17 cellular contexts compared by ENCODE assay signal in the genomic region with DNA sequence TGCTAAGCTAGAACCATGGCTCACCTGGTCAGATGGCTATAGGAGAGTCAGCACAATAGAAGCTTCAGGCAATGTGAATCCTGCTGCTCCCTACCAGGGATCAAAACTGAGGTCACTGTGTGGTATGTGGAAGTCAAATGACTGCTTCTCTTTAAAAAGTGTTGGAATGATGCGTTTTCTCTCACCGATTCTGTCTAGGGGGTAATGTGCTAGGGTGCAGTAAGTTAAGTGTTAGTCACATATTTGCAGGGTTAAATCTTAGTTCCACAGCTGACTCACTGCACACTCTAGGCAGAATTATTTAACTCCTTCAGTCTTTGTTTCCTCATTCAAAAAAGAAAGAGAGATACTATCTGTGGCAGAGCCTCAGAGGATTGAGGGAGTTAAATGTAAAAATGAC.
A peak's percentile ranks its signal among the peaks of the same experiment; 100 is the strongest.
DNase-seq lines count a peak whose midpoint lies in the region; ATAC-seq, FAIRE-seq and TF ChIP-seq lines count a peak whose summit lies in the region.
"Had no signal": no experiment of that assay in that cellular context is flagged by ENCODE, and none has a peak within 500 bp of the region (broad histone marks: within the 10 kb centered on the region; RNA-seq: fewer than 3 reads in every experiment).

No MANE protein-coding gene starts in this region.

- H3K9me3 Mint-ChIP-seq in CD4-positive, alpha-beta memory T cell, result peaks cover 0 to 3% (median 0%) of the 10 kb centered on the region in 8 donors
- H3K9me3 Mint-ChIP-seq: activated CD4-positive, alpha-beta T cell treated with anti-CD3 and anti-CD28 coated beads, Interleukin-2, amount 10 ng/mL, durations not matched to agents 7 days and 5 days; brain; endodermal cell; nephron had no signal

- no peaks in the 10 kb centered on the region for H3K9me3 ChIP-seq in A549
- no peaks in the 10 kb centered on the region for H3K9me3 ChIP-seq in CD4-positive, alpha-beta memory T cell (ENCODE audit: control insufficient read depth in 1 of 2, low read length in 2 of 2)

- POLR2A ChIA-PET in A549 (lab: Yijun Ruan, JAX), result no interaction called here
- POLR2A ChIA-PET in CD4-positive, alpha-beta memory T cell (lab: Charles Lee; ENCODE audit: partially characterized antibody), result no interaction called here

- intact Hi-C loops in CD4-positive, alpha-beta memory T cell (cut with micrococcal nuclease), result no loop called here

- no peak overlapping the region for H3K27ac Mint-ChIP-seq in CD4-positive, alpha-beta memory T cell
- H3K27ac Mint-ChIP-seq: activated CD4-positive, alpha-beta T cell treated with anti-CD3 and anti-CD28 coated beads, Interleukin-2, amount 10 ng/mL, durations not matched to agents 7 days and 5 days; endodermal cell had no signal

- H3K4me1 ChIP-seq in A549 (peaks cover 54% of the 10 kb centered on the region), mesendoderm (ENCODE audit: control insufficient read depth, low read depth, low read length) (peaks cover 2% of the 10 kb centered on the region)
- H3K4me1 ChIP-seq in CD4-positive, alpha-beta memory T cell (ENCODE audit: insufficient read depth, low read length), result no peaks in the 10 kb centered on the region

- WGBS in A549 (ENCODE audit: missing lambda C conversion rate), result 3% methylated on average over 2 of the region's 2 CpGs
- no CpG with 5 or more reads among the region's 2 CpGs for WGBS in mesendoderm (ENCODE audit: extremely low coverage, insufficient coverage, low lambda C conversion rate)

- no peak overlapping the region for H2BK5ac ChIP-seq in mesendoderm (ENCODE audit: low read length)

- no peak overlapping the region for H3K4me3 ChIP-seq in A549
- no peak overlapping the region for H3K4me3 ChIP-seq in bronchial epithelial cell (ENCODE audit: low read depth, low read length)
- H3K4me3 ChIP-seq in mesendoderm (ENCODE audit: low read length), result no peak overlapping the region
- H3K4me3 ChIP-seq in CD4-positive, alpha-beta memory T cell (ENCODE audit: low read length in 2 of 2), result no peak overlapping the region
- H3K4me3 ChIP-seq: skin epidermis had no signal

- no peak overlapping the region for H4K5ac ChIP-seq in mesendoderm (ENCODE audit: low read length)

- peak; percentile 44 to 60; a peak in 3 of 5 replicates for TF ChIP-seq EP300 in A549 (IDR thresholded peaks at IDR 0.05)

- H3K4me1 Mint-ChIP-seq in CD4-positive, alpha-beta memory T cell, result no peaks in the 10 kb centered on the region
- H3K4me1 Mint-ChIP-seq: activated CD4-positive, alpha-beta T cell treated with anti-CD3 and anti-CD28 coated beads, Interleukin-2, amount 10 ng/mL, durations not matched to agents 7 days and 5 days had no signal

- H3K27me3 Mint-ChIP-seq in CD4-positive, alpha-beta memory T cell, result no peaks in the 10 kb centered on the region
- H3K27me3 Mint-ChIP-seq: activated CD4-positive, alpha-beta T cell treated with anti-CD3 and anti-CD28 coated beads, Interleukin-2, amount 10 ng/mL, durations not matched to agents 7 days and 5 days; brain had no signal

- no peak overlapping the region for H2BK15ac ChIP-seq in mesendoderm (replicated peaks; ENCODE audit: low read depth)

- H3K27me3 ChIP-seq in bronchial epithelial cell (ENCODE audit: control insufficient read depth, insufficient read depth, low read length) (no peaks in the 10 kb centered on the region), mesendoderm (ENCODE audit: insufficient read depth, low read length, poor library complexity) (peaks cover 2% of the 10 kb centered on the region)
- no peaks in the 10 kb centered on the region for H3K27me3 ChIP-seq in CD4-positive, alpha-beta memory T cell (ENCODE audit: insufficient read depth, low read length)

- no peak overlapping the region for H3K23ac ChIP-seq in mesendoderm (ENCODE audit: low read length)

- no peak for TF ChIP-seq POLR2A in A549 (IDR thresholded peaks at IDR 0.05; ENCODE audit: low read length)

- no peak overlapping the region for H4K8ac ChIP-seq in mesendoderm (ENCODE audit: low read depth, low read length)

- H3K9ac ChIP-seq in mesendoderm (ENCODE audit: low read length), result no peak overlapping the region

- H3K27ac ChIP-seq in A549, result peak overlapping the region; percentile 72 to 78
- H3K27ac ChIP-seq in mesendoderm (ENCODE audit: low read depth, low read length), result no peak overlapping the region
- H3K27ac ChIP-seq in CD4-positive, alpha-beta memory T cell (ENCODE audit: low read depth, low read length), result no peak overlapping the region
- H3K27ac ChIP-seq: skin epidermis had no signal

- H3K18ac ChIP-seq in mesendoderm (ENCODE audit: low read length), result no peak overlapping the region

- FAIRE-seq in A549 (lab: Jason Lieb, UNC), result no peak
- FAIRE-seq in bronchial epithelial cell (lab: Jason Lieb, UNC), result no peak
- FAIRE-seq: A204.1 had no signal

- no peak overlapping the region for H3K4ac ChIP-seq in mesendoderm (ENCODE audit: low read depth, low read length)

- H3K79me1 ChIP-seq in mesendoderm (ENCODE audit: low read length), result no peaks in the 10 kb centered on the region

- no peak overlapping the region for H3K56ac ChIP-seq in mesendoderm (ENCODE audit: low read length)

- no peaks in the 10 kb centered on the region for H3K79me2 ChIP-seq in mesendoderm (ENCODE audit: control insufficient read depth, insufficient read depth, low read length)

- TF ChIP-seq CTCF in A549 (IDR thresholded peaks at IDR 0.05) (no peak), bronchial epithelial cell (IDR thresholded peaks at IDR 0.05; ENCODE audit: insufficient read depth, low read length, severe bottlenecking) (no peak)

- peak overlapping the region; percentile 72 for H3K4me2 ChIP-seq in A549
- no peak overlapping the region for H3K4me2 ChIP-seq in mesendoderm (ENCODE audit: low read length)

- no peak overlapping the region for H2AK5ac ChIP-seq in mesendoderm (ENCODE audit: low read length)

- H2BK120ac ChIP-seq in mesendoderm (ENCODE audit: low read depth, low read length), result no peak overlapping the region

- no peaks in the 10 kb centered on the region for H3K36me3 ChIP-seq in bronchial epithelial cell (ENCODE audit: control insufficient read depth, insufficient read depth, low read length)
- H3K36me3 ChIP-seq in mesendoderm (ENCODE audit: control insufficient read depth, insufficient read depth, low read length), result no peaks in the 10 kb centered on the region
- no peaks in the 10 kb centered on the region for H3K36me3 ChIP-seq in CD4-positive, alpha-beta memory T cell (ENCODE audit: insufficient read depth, low read length)

- peak in 1 of 2 experiments; percentile 31; a peak in 2 of 5 replicates for TF ChIP-seq RAD21 in A549 (conservative IDR thresholded peaks at IDR 0.05 in 1 of 2, IDR thresholded peaks at IDR 0.05 in 1 of 2)

- H3K36me3 Mint-ChIP-seq in CD4-positive, alpha-beta memory T cell, result no peaks in the 10 kb centered on the region
- H3K36me3 Mint-ChIP-seq: brain had no signal

- CTCF ChIA-PET in A549 (lab: Yijun Ruan, JAX), result interaction anchor here (0.6 kb wide), 1 partner anchor 525 kb away, joined by 5 read pairs; no protein-coding TSS in a partner anchor
- CTCF ChIA-PET in CD4-positive, alpha-beta memory T cell (lab: Charles Lee; ENCODE audit: partially characterized antibody), result no interaction called here

- peak; percentile 84 to 88 for ATAC-seq in A549
- no peak for ATAC-seq in GM18868 (IDR thresholded peaks at IDR 0.05; ENCODE audit: unreplicated experiment)
- ATAC-seq: left ventricle myocardium superior had no signal

- peak in 1 of 2 experiments; percentile 63 for DNase-seq in A549 (ENCODE audit: low read depth in 1 of 2, low spot score in 1 of 2)
- DNase-seq in HS-27A (ENCODE audit: low read depth), result peak; percentile 11
- DNase-seq in bronchial epithelial cell (ENCODE audit: low read depth), result peak; percentile 67
- DNase-seq in mesendoderm, result peak; percentile 34
- no peak for DNase-seq in putamen (ENCODE audit: low spot score)
- no peak for DNase-seq in CD4-positive, alpha-beta memory T cell
- DNase-seq in NCI-H2171 treated with DMSO at 0.1 percent for 48 hours (lab: John Stamatoyannopoulos, UW), result no peak
- DNase-seq: activated CD4-positive, alpha-beta T cell treated with anti-CD3 and anti-CD28 coated beads, Interleukin-2, amount 10 ng/mL, durations not matched to agents 7 days and 5 days; left ventricle myocardium superior; NCI-H1417 treated with DMSO at 0.1 percent for 48 hours; NCI-H524 treated with DMSO at 0.1 percent for 48 hours had no signal

- H3K4me3 Mint-ChIP-seq in CD4-positive, alpha-beta memory T cell, result no peak overlapping the region
- H3K4me3 Mint-ChIP-seq: activated CD4-positive, alpha-beta T cell treated with anti-CD3 and anti-CD28 coated beads, Interleukin-2, amount 10 ng/mL, durations not matched to agents 7 days and 5 days; brain; endodermal cell; nephron had no signal

TF ChIP-seq in A549, 52 proteins besides CTCF, POLR2A, EP300 and RAD21 (continues in another document):
- TF ChIP-seq, protein P1, sequence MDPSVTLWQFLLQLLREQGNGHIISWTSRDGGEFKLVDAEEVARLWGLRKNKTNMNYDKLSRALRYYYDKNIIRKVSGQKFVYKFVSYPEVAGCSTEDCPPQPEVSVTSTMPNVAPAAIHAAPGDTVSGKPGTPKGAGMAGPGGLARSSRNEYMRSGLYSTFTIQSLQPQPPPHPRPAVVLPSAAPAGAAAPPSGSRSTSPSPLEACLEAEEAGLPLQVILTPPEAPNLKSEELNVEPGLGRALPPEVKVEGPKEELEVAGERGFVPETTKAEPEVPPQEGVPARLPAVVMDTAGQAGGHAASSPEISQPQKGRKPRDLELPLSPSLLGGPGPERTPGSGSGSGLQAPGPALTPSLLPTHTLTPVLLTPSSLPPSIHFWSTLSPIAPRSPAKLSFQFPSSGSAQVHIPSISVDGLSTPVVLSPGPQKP (IDR thresholded peaks at IDR 0.05; ENCODE audit: low read depth, low read length), result no peak
- TF ChIP-seq CEBPB (IDR thresholded peaks at IDR 0.05), result 0 out of 4 replicates have a peak, but pooled peaks of 1 of the 2 experiments have one; percentile 16
- TF ChIP-seq MAFK (IDR thresholded peaks at IDR 0.05; ENCODE audit: partially characterized antibody), result no peak
- no peak for TF ChIP-seq POLR2AphosphoS2 (conservative IDR thresholded peaks at IDR 0.05; ENCODE audit: low read length)
- 0 out of 3 replicates have a peak, but pooled peaks have one; percentile 31 for TF ChIP-seq SMC3 (IDR thresholded peaks at IDR 0.05)
- no peak for TF ChIP-seq HEYL (CRISPR knock-in tag; IDR thresholded peaks at IDR 0.05)
- no peak for TF ChIP-seq CHD2 (IDR thresholded peaks at IDR 0.05; ENCODE audit: low read length, partially characterized antibody)
- no peak for TF ChIP-seq MYC (IDR thresholded peaks at IDR 0.05; ENCODE audit: borderline replicate concordance, low read length)
- peak; percentile 82 for TF ChIP-seq JUNB (IDR thresholded peaks at IDR 0.05)
- TF ChIP-seq HOXA7 (CRISPR knock-in tag; IDR thresholded peaks at IDR 0.05), result no peak
- peak; percentile 72; the same call in 1 of the 2 replicates for TF ChIP-seq GATA3 (IDR thresholded peaks at IDR 0.05; ENCODE audit: borderline replicate concordance)
- TF ChIP-seq ZFP36 (IDR thresholded peaks at IDR 0.05; ENCODE audit: borderline replicate concordance, partially characterized antibody), result no peak
- TF ChIP-seq RNF2 (IDR thresholded peaks at IDR 0.05; ENCODE audit: borderline replicate concordance, low read depth), result no peak
- peak; percentile 63 for TF ChIP-seq FOSL2 (IDR thresholded peaks at IDR 0.05)
- peak; percentile 85 for TF ChIP-seq FOSL2 (CRISPR knock-in tag; IDR thresholded peaks at IDR 0.05)
- TF ChIP-seq FOSB (CRISPR knock-in tag; IDR thresholded peaks at IDR 0.05), result no peak

Comparison
In these comparisons a context has a peak if more than half of its experiments do, and no peak if none do; other contexts are left out.
1. DNase-seq: peak in HS-27A (single experiment), bronchial epithelial cell (single experiment) and mesendoderm (single experiment); none in putamen (single experiment), CD4-positive, alpha-beta memory T cell (0 of 5) and NCI-H2171 treated with DMSO at 0.1 percent for 48 hours (single experiment).
2. H3K27ac ChIP-seq: peak in A549 (2 of 2); none in mesendoderm (single experiment) and CD4-positive, alpha-beta memory T cell (single experiment).